In genomic region chr1:244151558-244151957, GRCh38 we compare ENCODE assay signal across 7 cellular contexts.
"Had no signal": no experiment of that assay in that cellular context is flagged by ENCODE, and none has a peak within 500 bp of the region (broad histone marks: within the 10 kb centered on the region; RNA-seq: fewer than 3 reads in every experiment).

No MANE protein-coding gene starts in this region.

- DNase-seq: GM23248, GOT3, H7, IMR-90 had no signal

- H3K4me3 ChIP-seq: GM23248, HAP-1, K562 had no signal

- H3K4me1 ChIP-seq: HAP-1 had no signal

- H3K27ac ChIP-seq: GM23248 had no signal

- H3K9me3 ChIP-seq: HAP-1 had no signal

- ATAC-seq: HCT116, K562 had no signal

- H3K36me3 ChIP-seq: HAP-1 had no signal
